ENCODE assay signal across 1 cellular context in genomic region chr3:166455724-166456123, GRCh38.
A peak's percentile ranks its signal among the peaks of the same experiment; 100 is the strongest.
TF ChIP-seq lines count a peak whose summit lies in the region.

No MANE protein-coding gene starts in this region.

TF ChIP-seq in SK-N-SH, 30 proteins besides CTCF, POLR2A, EP300 and RAD21 (continued from another document):
- TF ChIP-seq REST (IDR thresholded peaks at IDR 0.05; ENCODE audit: low read depth, low read length) (no peak), FOXJ3 (CRISPR knock-in tag; IDR thresholded peaks at IDR 0.05) (no peak), JUND (IDR thresholded peaks at IDR 0.05) (peak; percentile 41; the same call in 1 of the 2 replicates), SMC3 (IDR thresholded peaks at IDR 0.05; ENCODE audit: low read depth, low read length) (no peak), USF2 (IDR thresholded peaks at IDR 0.05; ENCODE audit: borderline replicate concordance, low read depth, low read length) (no peak), YY1 (IDR thresholded peaks at IDR 0.05; ENCODE audit: low read depth) (peak; percentile 53; the same call in 1 of the 2 replicates), RCOR1 (IDR thresholded peaks at IDR 0.05; ENCODE audit: low read length) (no peak), PBX3 (IDR thresholded peaks at IDR 0.05) (no peak), CHD2 (IDR thresholded peaks at IDR 0.05; ENCODE audit: low read length, partially characterized antibody) (no peak), FOXM1 (IDR thresholded peaks at IDR 0.05; ENCODE audit: low read depth) (no peak), ZBTB33 (IDR thresholded peaks at IDR 0.05; ENCODE audit: borderline replicate concordance, low read depth) (no peak), TAF1 (IDR thresholded peaks at IDR 0.05; ENCODE audit: borderline replicate concordance, low read depth, low read length) (no peak), USF1 (IDR thresholded peaks at IDR 0.05; ENCODE audit: borderline replicate concordance, low read depth) (no peak)
